In genomic region chr2:108833219-108833618, GRCh38 we compare ENCODE assay signal across 16 cellular contexts. TPM values are rescaled to one million over a fixed set of nuclear protein-coding genes. Genes with fewer than 3 reads are reported as not detected.
A peak's percentile ranks its signal among the peaks of the same experiment; 100 is the strongest.
DNase-seq lines count a peak whose midpoint lies in the region; ATAC-seq, FAIRE-seq and TF ChIP-seq lines count a peak whose summit lies in the region.
"Had no signal": no experiment of that assay in that cellular context is flagged by ENCODE, and none has a peak within 500 bp of the region (broad histone marks: within the 10 kb centered on the region; RNA-seq: fewer than 3 reads in every experiment).

No MANE protein-coding gene starts in this region.

- H3K4me3 ChIP-seq in HepG2 (replicated peaks in 1 of 3; ENCODE audit: insufficient read depth in 1 of 3, low read depth in 2 of 3, low read length in 3 of 3) = no peak overlapping the region
- H3K4me3 ChIP-seq: esophagus squamous epithelium, upper lobe of right lung had no signal

- BruUV-seq in HepG2 (replicated peaks; lab: Mats Ljungman, UMichigan) = no TSS peak

- CTCF ChIA-PET in HepG2 (lab: Yijun Ruan, JAX; ENCODE audit: low intra/inter-chr PET ratio, low total read pairs) = no interaction called here

- H3K27me3 ChIP-seq in HepG2 (ENCODE audit: control insufficient read depth in 1 of 2, insufficient read depth in 2 of 2, low read length in 2 of 2) = no peaks in the 10 kb centered on the region
- H3K27me3 ChIP-seq: esophagus squamous epithelium, upper lobe of right lung had no signal

- peak overlapping the region; percentile 1 for H2AFZ ChIP-seq in HepG2 (ENCODE audit: low read length)

- no peak overlapping the region for H3K9ac ChIP-seq in HepG2 (ENCODE audit: insufficient read depth, low read depth, low read length)

- TF ChIP-seq RAD21 in HepG2 (CRISPR knock-in tag; IDR thresholded peaks at IDR 0.05) = no peak

- H3K36me3 Mint-ChIP-seq in activated T-helper 2 cell treated with anti-CD3 and anti-CD28 coated beads, Interferon-gamma antibody, Interleukin-2, Interleukin-4, amounts not matched to agents 10 μg/mL and 5 μg/mL and 100 μg/mL, durations not matched to agents 14 hours and 24 hours and 36 hours (ENCODE audit: low read depth) = peaks cover 47% of the 10 kb centered on the region

- peak; percentile 33 for FAIRE-seq in HTR-8/SVneo (lab: Jason Lieb, UNC)
- no peak for FAIRE-seq in HepG2 (lab: Jason Lieb, UNC)
- no peak for FAIRE-seq in urothelium cell line (lab: Jason Lieb, UNC)

- TF ChIP-seq EP300 in HepG2 (IDR thresholded peaks at IDR 0.05; ENCODE audit: low read depth in 2 of 2, low read length in 2 of 2) (peak in 1 of 2 experiments; percentile 39; a peak in 1 of 4 replicates), HepG2 (CRISPR knock-in tag; IDR thresholded peaks at IDR 0.05; ENCODE audit: borderline replicate concordance) (no peak)

- H3K4me1 Mint-ChIP-seq in activated T-helper 2 cell treated with anti-CD3 and anti-CD28 coated beads, Interferon-gamma antibody, Interleukin-2, Interleukin-4, amounts not matched to agents 10 μg/mL and 5 μg/mL and 100 μg/mL, durations not matched to agents 14 hours and 24 hours and 36 hours (ENCODE audit: low read depth) = peaks cover 19% of the 10 kb centered on the region

- DNase-seq in NCI-H510A treated with DMSO at 0.1 percent for 48 hours (lab: John Stamatoyannopoulos, UW) = peak; percentile 54
- DNase-seq in NCI-H510A (lab: John Stamatoyannopoulos, UW) = no peak
- no peak for DNase-seq in HTR-8/SVneo (ENCODE audit: insufficient read length, low spot score)
- no peak for DNase-seq in activated T-helper 2 cell treated with anti-CD3 and anti-CD28 coated beads, Interferon-gamma antibody, Interleukin-2, Interleukin-4, amounts not matched to agents 10 μg/mL and 5 μg/mL and 100 μg/mL, durations not matched to agents 14 hours and 24 hours and 36 hours (ENCODE audit: low spot score)
- DNase-seq in HepG2 (ENCODE audit: low spot score) = peak; percentile 37
- no peak for DNase-seq in UCSD-AML1 (lab: John Stamatoyannopoulos, UW; ENCODE audit: unreplicated experiment)
- no peak for DNase-seq in urothelium cell line (ENCODE audit: low spot score)
- DNase-seq: activated CD8-positive, alpha-beta memory T cell treated with anti-CD3 and anti-CD28 coated beads for 24 hours; activated naive CD8-positive, alpha-beta T cell treated with anti-CD3 and anti-CD28 coated beads, Interleukin-2, amount 50 U/mL, for 24 hours; cerebellar nuclear complex; esophagus squamous epithelium; MV-4-11; NCI-H446 treated with DMSO at 0.1 percent for 48 hours; stimulated activated CD4-positive, alpha-beta T cell treated with anti-CD3 and anti-CD28 coated beads, Interleukin-2, amount 100 ng/mL, for 24 hours; upper lobe of right lung had no signal

- peak overlapping the region; percentile 41 for H3K27ac ChIP-seq in HepG2 (ENCODE audit: extremely low read length, insufficient read depth, low read length)
- H3K27ac ChIP-seq: esophagus squamous epithelium, upper lobe of right lung had no signal

- 0 out of 5 replicates have a peak, but pooled peaks cover 2 to 4% of the 10 kb centered on the region in 2 experiments for H3K36me3 ChIP-seq in HepG2 (replicated peaks in 1 of 2; ENCODE audit: control insufficient read depth in 1 of 2, insufficient read depth in 2 of 2, low read length in 2 of 2)
- H3K36me3 ChIP-seq: esophagus squamous epithelium, upper lobe of right lung had no signal

- H3K4me2 ChIP-seq in HepG2 (ENCODE audit: low read depth, low read length) = peak overlapping the region; percentile 33; the same call in 1 of the 2 replicates

- no peak for TF ChIP-seq CTCF in HepG2 (CRISPR knock-in tag; IDR thresholded peaks at IDR 0.05)

- TF ChIP-seq POLR2A in HepG2 (IDR thresholded peaks at IDR 0.05; ENCODE audit: insufficient read depth in 1 of 2, low read depth in 2 of 2, low read length in 2 of 2) = no peak

- H3K9me3 Mint-ChIP-seq in activated T-helper 2 cell treated with anti-CD3 and anti-CD28 coated beads, Interferon-gamma antibody, Interleukin-2, Interleukin-4, amounts not matched to agents 10 μg/mL and 5 μg/mL and 100 μg/mL, durations not matched to agents 14 hours and 24 hours and 36 hours = peaks cover 26% of the 10 kb centered on the region

- intact Hi-C loops in activated T-helper 2 cell treated with anti-CD3 and anti-CD28 coated beads, Interferon-gamma antibody, Interleukin-2, Interleukin-4, amounts not matched to agents 10 μg/mL and 5 μg/mL and 100 μg/mL, durations not matched to agents 14 hours and 24 hours and 36 hours (cut with micrococcal nuclease) = no loop called here
- intact Hi-C loops in HepG2 (cut with micrococcal nuclease; ENCODE audit: unreplicated experiment) = no loop called here

- POLR2A ChIA-PET in HepG2 (lab: Yijun Ruan, JAX) = no interaction called here

- H3K79me2 ChIP-seq in HepG2 (ENCODE audit: insufficient read depth, low read length) = no peaks in the 10 kb centered on the region

- peaks cover 34% of the 10 kb centered on the region for H3K4me1 ChIP-seq in HepG2 (ENCODE audit: insufficient read depth, low read length)
- H3K4me1 ChIP-seq: esophagus squamous epithelium, upper lobe of right lung had no signal

- no peaks in the 10 kb centered on the region for H4K20me1 ChIP-seq in HepG2 (ENCODE audit: insufficient read depth, low read length)

- in situ Hi-C loops in HepG2 (cut with HindIII; ENCODE audit: extremely low pct_ligation_motif_present, low pct_unique_long_range_greater_than_20kb) = no loop called here

- peak overlapping the region; percentile 47 for H3K27ac Mint-ChIP-seq in activated T-helper 2 cell treated with anti-CD3 and anti-CD28 coated beads, Interferon-gamma antibody, Interleukin-2, Interleukin-4, amounts not matched to agents 10 μg/mL and 5 μg/mL and 100 μg/mL, durations not matched to agents 14 hours and 24 hours and 36 hours
- H3K27ac Mint-ChIP-seq: activated naive CD8-positive, alpha-beta T cell treated with anti-CD3 and anti-CD28 coated beads, Interleukin-2, amount 50 U/mL, for 24 hours had no signal

- H3K9me3 ChIP-seq in HepG2 (ENCODE audit: low read length) = peaks cover 10% of the 10 kb centered on the region; the same call in 1 of the 2 replicates
- H3K9me3 ChIP-seq: upper lobe of right lung had no signal

- no peak overlapping the region for H3K4me3 Mint-ChIP-seq in activated T-helper 2 cell treated with anti-CD3 and anti-CD28 coated beads, Interferon-gamma antibody, Interleukin-2, Interleukin-4, amounts not matched to agents 10 μg/mL and 5 μg/mL and 100 μg/mL, durations not matched to agents 14 hours and 24 hours and 36 hours (ENCODE audit: low read depth)
- H3K4me3 Mint-ChIP-seq: activated naive CD8-positive, alpha-beta T cell treated with anti-CD3 and anti-CD28 coated beads, Interleukin-2, amount 50 U/mL, for 24 hours had no signal

- peak; percentile 81 for ATAC-seq in HepG2
- ATAC-seq in HG02884 (IDR thresholded peaks at IDR 0.05; ENCODE audit: unreplicated experiment) = no peak
- ATAC-seq: activated naive CD8-positive, alpha-beta T cell treated with anti-CD3 and anti-CD28 coated beads, Interleukin-2, amount 50 U/mL, for 24 hours; upper lobe of right lung had no signal

- no peaks in the 10 kb centered on the region for H3K27me3 Mint-ChIP-seq in activated T-helper 2 cell treated with anti-CD3 and anti-CD28 coated beads, Interferon-gamma antibody, Interleukin-2, Interleukin-4, amounts not matched to agents 10 μg/mL and 5 μg/mL and 100 μg/mL, durations not matched to agents 14 hours and 24 hours and 36 hours (ENCODE audit: low read depth)
- H3K27me3 Mint-ChIP-seq: activated naive CD8-positive, alpha-beta T cell treated with anti-CD3 and anti-CD28 coated beads, Interleukin-2, amount 50 U/mL, for 24 hours had no signal

TF ChIP-seq in HepG2, 621 proteins besides CTCF, POLR2A, EP300 and RAD21 (continues in another document):
- TF ChIP-seq ZFAT (CRISPR knock-in tag; conservative IDR thresholded peaks at IDR 0.05) (no peak), STAT5B (CRISPR knock-in tag; IDR thresholded peaks at IDR 0.05) (no peak), SNAPC2 (CRISPR knock-in tag; IDR thresholded peaks at IDR 0.05) (no peak)

RNA-seq across cellular contexts. Expression of gene CCDC138, which starts 46.6 kb away (rescaled TPM):
- total RNA-seq in activated T-helper 2 cell treated with anti-CD3 and anti-CD28 coated beads, Interferon-gamma antibody, Interleukin-2, Interleukin-4, amounts not matched to agents 10 μg/mL and 5 μg/mL and 100 μg/mL, durations not matched to agents 14 hours and 24 hours and 36 hours = 13.6 and 14.1 TPM in 2 replicates
- total RNA-seq in HepG2 (2016; rRNA removed; fragmentation: Illumina TruSeq; extraction: Trizol) = 32.5 and 44.3 TPM in 2 replicates
- total RNA-seq in HepG2 (2016; cell fraction: cytosol; rRNA removed; fragmentation: Illumina TruSeq; extraction: Trizol; ENCODE audit: low read depth) = 31.4 and 38.1 TPM in 2 replicates
- total RNA-seq in HepG2 (2016; cell fraction: insoluble cytoplasmic fraction; rRNA removed; fragmentation: Illumina TruSeq; extraction: Trizol) = 34.4 and 42.7 TPM in 2 replicates
- 25.4 and 30.0 TPM in 2 replicates for total RNA-seq in HepG2 (2016; cell fraction: membrane; rRNA removed; fragmentation: Illumina TruSeq; extraction: Trizol)
- total RNA-seq in HepG2 (2016; cell fraction: nucleus; rRNA removed; fragmentation: Illumina TruSeq; extraction: Trizol) = 36.9 and 38.4 TPM in 2 replicates
- polyA plus RNA-seq in HepG2 (2011; rRNA removed) = 4.1 and 5.6 TPM in 2 replicates
- polyA plus RNA-seq in HepG2 (2011; cell fraction: cytosol; rRNA removed) = 2.0 and 3.1 TPM in 2 replicates
- polyA plus RNA-seq in HepG2 (2011; cell fraction: nucleus; rRNA removed) = 3.6 and 5.6 TPM in 2 replicates
- polyA plus RNA-seq in HepG2 (2012) = 7.3 and 9.7 TPM in 2 replicates
- 2.2 and 3.0 TPM in 2 replicates for polyA plus RNA-seq in HepG2 (2016; cell fraction: cytosol; fragmentation: Illumina TruSeq; extraction: Trizol; ENCODE audit: low read depth)
- 23.6 and 26.3 TPM in 2 replicates for polyA plus RNA-seq in HepG2 (2016; cell fraction: insoluble cytoplasmic fraction; fragmentation: Illumina TruSeq; extraction: Trizol; ENCODE audit: low read depth)
- polyA plus RNA-seq in HepG2 (2016; cell fraction: membrane; fragmentation: Illumina TruSeq; extraction: Trizol; ENCODE audit: low read depth) = 3.6 and 4.9 TPM in 2 replicates
- 21.7 and 22.3 TPM in 2 replicates for polyA plus RNA-seq in HepG2 (2016; cell fraction: nucleus; fragmentation: Illumina TruSeq; extraction: Trizol; ENCODE audit: insufficient read depth, low read depth)
- 6.6 and 12.6 TPM in 2 replicates for polyA minus RNA-seq in HepG2 (2011; rRNA and poly(A)+ RNA removed; ENCODE audit: low replicate concordance)
- polyA minus RNA-seq in HepG2 (2011; cell fraction: cytosol; rRNA and poly(A)+ RNA removed) = 5.5 and 5.9 TPM in 2 replicates
- 34.2 and 34.6 TPM in 2 replicates for polyA minus RNA-seq in HepG2 (2011; cell fraction: nucleus; rRNA and poly(A)+ RNA removed)

Comparison
In these comparisons a context has a peak if more than half of its experiments do, and no peak if none do; other contexts are left out.
1. DNase-seq: peak in NCI-H510A treated with DMSO at 0.1 percent for 48 hours (single experiment) and HepG2 (single experiment); none in NCI-H510A (single experiment), HTR-8/SVneo (single experiment), activated T-helper 2 cell treated with anti-CD3 and anti-CD28 coated beads, Interferon-gamma antibody, Interleukin-2, Interleukin-4, amounts not matched to agents 10 μg/mL and 5 μg/mL and 100 μg/mL, durations not matched to agents 14 hours and 24 hours and 36 hours (single experiment), UCSD-AML1 (single experiment) and urothelium cell line (single experiment).